ENCODE assay signal across 28 cellular contexts in genomic region chr10:5832946-5833345, GRCh38. TPM values are rescaled to one million over a fixed set of nuclear protein-coding genes. Genes with fewer than 3 reads are reported as not detected.
DNase-seq lines count a peak whose midpoint lies in the region; ATAC-seq, FAIRE-seq and TF ChIP-seq lines count a peak whose summit lies in the region.
"Had no signal": no experiment of that assay in that cellular context is flagged by ENCODE, and none has a peak within 500 bp of the region (broad histone marks: within the 10 kb centered on the region; RNA-seq: fewer than 3 reads in every experiment).

No MANE protein-coding gene starts in this region.

- H3K9me3 ChIP-seq in H1 (ENCODE audit: insufficient read depth in 2 of 2, low read depth in 1 of 2, low read length in 1 of 2) (no peaks in the 10 kb centered on the region), lung (ENCODE audit: control insufficient read depth in 2 of 2, insufficient read depth in 1 of 2, low read length in 1 of 2) (peaks cover 0 to 2% of the 10 kb centered on the region in 2 donors), transverse colon (no peaks in the 10 kb centered on the region), smooth muscle cell (replicated peaks; ENCODE audit: low read depth) (no peaks in the 10 kb centered on the region), tibial nerve (no peaks in the 10 kb centered on the region)
- H3K9me3 ChIP-seq: SJSA1, thyroid gland had no signal

- CTCF ChIA-PET in H1 (lab: Charles Lee; ENCODE audit: partially characterized antibody) = no interaction called here

- H3K9ac ChIP-seq in H1 (replicated peaks in 1 of 4; ENCODE audit: extremely low read depth in 1 of 4, low read depth in 3 of 4, low read length in 3 of 4) = no peak overlapping the region
- H3K9ac ChIP-seq in smooth muscle cell (ENCODE audit: low read depth) = no peak overlapping the region

- H3K4me1 Mint-ChIP-seq in activated T-cell treated with anti-CD3 and anti-CD28 coated beads, Interleukin-2, amount 50 U/mL, for 24 hours (ENCODE audit: low read depth) = peaks cover 2% of the 10 kb centered on the region
- no peaks in the 10 kb centered on the region for H3K4me1 Mint-ChIP-seq in activated T-cell treated with anti-CD3 and anti-CD28 coated beads, Interleukin-2, amount 50 U/mL, for 4 hours (ENCODE audit: low read depth)
- H3K4me1 Mint-ChIP-seq: CD8-positive, alpha-beta memory T cell; naive thymus-derived CD4-positive, alpha-beta T cell had no signal

- no peak overlapping the region for H2BK120ac ChIP-seq in H1 (replicated peaks; ENCODE audit: low read depth, low read length)

- TF ChIP-seq EP300 in H1 (IDR thresholded peaks at IDR 0.05; ENCODE audit: borderline replicate concordance in 1 of 2, low read depth in 2 of 2, low read length in 2 of 2) (no peak), transverse colon (IDR thresholded peaks at IDR 0.05; ENCODE audit: low read depth) (no peak), tibial nerve (IDR thresholded peaks at IDR 0.05) (no peak)

- DNase-seq in activated T-cell treated with anti-CD3 and anti-CD28 coated beads, Interleukin-2, amount 50 U/mL, for 24 hours = peak; percentile 15
- no peak for DNase-seq in activated T-cell treated with anti-CD3 and anti-CD28 coated beads, Interleukin-2, amount 50 U/mL, for 4 hours
- DNase-seq in H1 (ENCODE audit: low read depth in 1 of 2, low spot score in 2 of 2) = no peak
- DNase-seq in lung (ENCODE audit: low spot score) = peak; percentile 31
- peak; percentile 84 for DNase-seq in transverse colon
- DNase-seq in smooth muscle cell (lab: John Stamatoyannopoulos, UW; ENCODE audit: unreplicated experiment) = no peak
- no peak for DNase-seq in tibial nerve (ENCODE audit: low spot score in 2 of 2)
- DNase-seq: activated CD4-positive, alpha-beta T cell treated with anti-CD3 and anti-CD28 coated beads for 1 hour; activated naive CD4-positive, alpha-beta T cell; activated T-cell treated with anti-CD3 and anti-CD28 coated beads, Interleukin-2, amount 50 U/mL, for 48 hours; CD8-positive, alpha-beta memory T cell; KG1; mesenchymal stem cell; naive thymus-derived CD4-positive, alpha-beta T cell; NCI-H146; NCI-H2171; NCI-H524; retina; T-cell; thyroid gland had no signal

- H2BK5ac ChIP-seq in H1 (ENCODE audit: low read depth, low read length) = no peak overlapping the region

- no peaks in the 10 kb centered on the region for H3K9me3 Mint-ChIP-seq in activated T-cell treated with anti-CD3 and anti-CD28 coated beads, Interleukin-2, amount 50 U/mL, for 24 hours
- H3K9me3 Mint-ChIP-seq in activated T-cell treated with anti-CD3 and anti-CD28 coated beads, Interleukin-2, amount 50 U/mL, for 4 hours = no peaks in the 10 kb centered on the region
- H3K9me3 Mint-ChIP-seq: CD8-positive, alpha-beta memory T cell; naive thymus-derived CD4-positive, alpha-beta T cell; stimulated activated naive CD8-positive, alpha-beta T cell treated with anti-CD3 and anti-CD28 coated beads, Interleukin-15, Interleukin-2, amounts not matched to agents 100 ng/mL and 50 ng/mL, for 24 hours; T-cell had no signal

- no peaks in the 10 kb centered on the region for H3K36me3 Mint-ChIP-seq in activated T-cell treated with anti-CD3 and anti-CD28 coated beads, Interleukin-2, amount 50 U/mL, for 24 hours (ENCODE audit: low read depth)
- H3K36me3 Mint-ChIP-seq in activated T-cell treated with anti-CD3 and anti-CD28 coated beads, Interleukin-2, amount 50 U/mL, for 4 hours (ENCODE audit: insufficient read depth) = no peaks in the 10 kb centered on the region
- H3K36me3 Mint-ChIP-seq: CD8-positive, alpha-beta memory T cell; naive thymus-derived CD4-positive, alpha-beta T cell; T-cell had no signal

- POLR2A ChIA-PET in H1 (lab: Charles Lee; ENCODE audit: partially characterized antibody) = interaction anchor here (2.2 kb wide), 1 partner anchor 19 kb away, joined by 9 read pairs; the partner anchor contains the start of gene GDI2

- H2BK15ac ChIP-seq in H1 (ENCODE audit: low read length) = no peak overlapping the region

- WGBS in H1 (ENCODE audit: extremely low coverage in 1 of 2, insufficient coverage in 1 of 2, insufficient read length in 1 of 2, insufficient replicate concordance in 2 of 2, low coverage in 1 of 2, low lambda C conversion rate in 2 of 2, missing lambda C conversion rate in 1 of 2), 2 experiments = 86% methylated on average over 10 of the region's 13 CpGs; no CpG with 5 or more reads in 1 of the 2 experiments
- WGBS in lung, 2 donors = 73 to 76% methylated on average over 13 of the region's 13 CpGs
- 49 to 80% methylated on average over 1 to 13 of the region's 13 CpGs for WGBS in transverse colon (ENCODE audit: low coverage in 1 of 2), 2 donors
- 89% methylated on average over 13 of the region's 13 CpGs for WGBS in smooth muscle cell (ENCODE audit: low lambda C conversion rate)
- 80 to 84% methylated on average over 10 to 13 of the region's 13 CpGs for WGBS in tibial nerve, 2 donors

- no peak overlapping the region for H3K14ac ChIP-seq in H1 (ENCODE audit: insufficient read length)

- no peak overlapping the region for H3K27ac Mint-ChIP-seq in activated T-cell treated with anti-CD3 and anti-CD28 coated beads, Interleukin-2, amount 50 U/mL, for 24 hours
- H3K27ac Mint-ChIP-seq: CD8-positive, alpha-beta memory T cell; stimulated activated naive CD8-positive, alpha-beta T cell treated with anti-CD3 and anti-CD28 coated beads, Interleukin-15, Interleukin-2, amounts not matched to agents 100 ng/mL and 50 ng/mL, for 24 hours; T-cell had no signal

- no peak for ATAC-seq in activated T-cell treated with anti-CD3 and anti-CD28 coated beads, Interleukin-2, amount 50 U/mL, for 4 hours
- no peak for ATAC-seq in lung (ENCODE audit: insufficient read depth, low FRiP score)
- no peak for ATAC-seq in HG02798 (IDR thresholded peaks at IDR 0.05; ENCODE audit: poor library complexity, unreplicated experiment)
- ATAC-seq: naive thymus-derived CD4-positive, alpha-beta T cell; Panc1; T-cell had no signal

- no peak for TF ChIP-seq CTCF in H1 (IDR thresholded peaks at IDR 0.05; ENCODE audit: control extremely low read depth in 1 of 3, insufficient read depth in 1 of 3, low read depth in 1 of 3, low read length in 3 of 3)
- TF ChIP-seq CTCF in lung (IDR thresholded peaks at IDR 0.05; ENCODE audit: control extremely low read depth, extremely low read depth) = no peak
- no peak for TF ChIP-seq CTCF in transverse colon (IDR thresholded peaks at IDR 0.05)
- TF ChIP-seq CTCF in smooth muscle cell (IDR thresholded peaks at IDR 0.05; ENCODE audit: borderline replicate concordance, insufficient read depth, poor library complexity, severe bottlenecking) = no peak
- TF ChIP-seq CTCF in tibial nerve (IDR thresholded peaks at IDR 0.05) = no peak

- no peaks in the 10 kb centered on the region for H3K23me2 ChIP-seq in H1 (ENCODE audit: low read depth, low read length)

- in situ Hi-C loops in transverse colon (cut with MboI; ENCODE audit: low pct_ligation_motif_present in 1 of 4, low pct_unique_long_range_greater_than_20kb in 1 of 4, low sequenced_read_pairs in 3 of 4) = no loop called here

- 0 out of 2 replicates have a peak overlapping the region, but pooled peaks have one; percentile 24 for H2AK5ac ChIP-seq in H1 (ENCODE audit: low read depth, low read length)

- no peak overlapping the region for H3K4ac ChIP-seq in H1 (replicated peaks; ENCODE audit: insufficient read length, low read depth, low read length)

- H3K27me3 ChIP-seq in H1 (replicated peaks in 1 of 4; ENCODE audit: control insufficient read depth in 3 of 4, extremely low read depth in 1 of 4, insufficient read depth in 3 of 4, low read length in 3 of 4) = no peaks in the 10 kb centered on the region
- H3K27me3 ChIP-seq in lung (ENCODE audit: control insufficient read depth, insufficient read depth) = no peaks in the 10 kb centered on the region
- H3K27me3 ChIP-seq in transverse colon = no peaks in the 10 kb centered on the region
- no peaks in the 10 kb centered on the region for H3K27me3 ChIP-seq in smooth muscle cell (ENCODE audit: low read depth)
- no peaks in the 10 kb centered on the region for H3K27me3 ChIP-seq in tibial nerve
- H3K27me3 ChIP-seq: SJSA1, thyroid gland had no signal

- H4K91ac ChIP-seq in H1 (replicated peaks; ENCODE audit: insufficient read length, low read length) = no peak overlapping the region

- H3K27ac ChIP-seq in H1 (ENCODE audit: low read depth, low read length) (no peak overlapping the region), lung (ENCODE audit: low read depth in 1 of 2, low read length in 1 of 2) (no peak overlapping the region), transverse colon (peak overlapping the region in 2 of 4 donors; percentile 12 to 26), smooth muscle cell (ENCODE audit: low read depth) (no peak overlapping the region), tibial nerve (no peak overlapping the region)
- H3K27ac ChIP-seq: SJSA1, thyroid gland had no signal

- H3K4me2 ChIP-seq in H1 (ENCODE audit: insufficient read depth in 1 of 2, low read depth in 2 of 2, low read length in 2 of 2) (no peak overlapping the region), smooth muscle cell (no peak overlapping the region)

- H4K8ac ChIP-seq in H1 (ENCODE audit: extremely low read depth, insufficient read depth, low read length) = peak overlapping the region; percentile 68; the same call in 1 of the 2 replicates

- TF ChIP-seq POLR2A in H1 (IDR thresholded peaks at IDR 0.05; ENCODE audit: control extremely low read depth in 1 of 2, low read depth in 2 of 2, low read length in 2 of 2) (no peak), transverse colon (IDR thresholded peaks at IDR 0.05) (no peak), tibial nerve (IDR thresholded peaks at IDR 0.05) (no peak)

- H4K20me1 ChIP-seq in H1 (replicated peaks in 1 of 2; ENCODE audit: control insufficient read depth in 1 of 2, insufficient read depth in 2 of 2, low read length in 2 of 2) = no peaks in the 10 kb centered on the region
- no peaks in the 10 kb centered on the region for H4K20me1 ChIP-seq in smooth muscle cell (ENCODE audit: low read depth)

- TF ChIP-seq RAD21 in H1 (IDR thresholded peaks at IDR 0.05 in 1 of 2, conservative IDR thresholded peaks at IDR 0.05 in 1 of 2; ENCODE audit: low read depth in 2 of 2, low read length in 2 of 2) = no peak

- H3K27me3 Mint-ChIP-seq in activated T-cell treated with anti-CD3 and anti-CD28 coated beads, Interleukin-2, amount 50 U/mL, for 24 hours = no peaks in the 10 kb centered on the region
- no peaks in the 10 kb centered on the region for H3K27me3 Mint-ChIP-seq in activated T-cell treated with anti-CD3 and anti-CD28 coated beads, Interleukin-2, amount 50 U/mL, for 4 hours (ENCODE audit: low read depth)
- H3K27me3 Mint-ChIP-seq: stimulated activated naive CD8-positive, alpha-beta T cell treated with anti-CD3 and anti-CD28 coated beads, Interleukin-15, Interleukin-2, amounts not matched to agents 100 ng/mL and 50 ng/mL, for 24 hours; T-cell had no signal

- intact Hi-C loops in transverse colon (cut with DNase I; ENCODE audit: low total_unique reads) = no loop called here

- 0 out of 2 replicates have a peak overlapping the region, but pooled peaks have one; percentile 5 for H2AFZ ChIP-seq in H1 (ENCODE audit: low read length)
- no peak overlapping the region for H2AFZ ChIP-seq in smooth muscle cell (ENCODE audit: low read depth)

- H3K56ac ChIP-seq in H1 (replicated peaks; ENCODE audit: insufficient read length, low read depth, low read length) = no peak overlapping the region

- H3K4me3 Mint-ChIP-seq in activated T-cell treated with anti-CD3 and anti-CD28 coated beads, Interleukin-2, amount 50 U/mL, for 24 hours = no peak overlapping the region
- H3K4me3 Mint-ChIP-seq in activated T-cell treated with anti-CD3 and anti-CD28 coated beads, Interleukin-2, amount 50 U/mL, for 4 hours = no peak overlapping the region
- H3K4me3 Mint-ChIP-seq: CD8-positive, alpha-beta memory T cell; naive thymus-derived CD4-positive, alpha-beta T cell; stimulated activated naive CD8-positive, alpha-beta T cell treated with anti-CD3 and anti-CD28 coated beads, Interleukin-15, Interleukin-2, amounts not matched to agents 100 ng/mL and 50 ng/mL, for 24 hours; T-cell had no signal

- H3K4me3 ChIP-seq in H1 (ENCODE audit: extremely low read depth in 1 of 4, insufficient read depth in 2 of 4, low read depth in 3 of 4, low read length in 4 of 4) = no peak overlapping the region
- no peak overlapping the region for H3K4me3 ChIP-seq in lung
- H3K4me3 ChIP-seq in transverse colon = peak overlapping the region in 1 of 4 donors; percentile 31
- H3K4me3 ChIP-seq in smooth muscle cell = no peak overlapping the region
- H3K4me3 ChIP-seq in tibial nerve = no peak overlapping the region
- H3K4me3 ChIP-seq: SJSA1, thyroid gland had no signal

- no peaks in the 10 kb centered on the region for H3K79me2 ChIP-seq in H1 (ENCODE audit: control insufficient read depth in 1 of 2, insufficient read depth in 2 of 2, low read length in 2 of 2)
- H3K79me2 ChIP-seq in smooth muscle cell (ENCODE audit: low read depth) = no peaks in the 10 kb centered on the region

- no peaks in the 10 kb centered on the region for H3F3A ChIP-seq in smooth muscle cell (ENCODE audit: low read depth)

- no peak for FAIRE-seq in H1 (lab: Jason Lieb, UNC)
- FAIRE-seq: bronchial epithelial cell, G401.6, GM18507, TTC549 had no signal

- H2BK12ac ChIP-seq in H1 (ENCODE audit: low read depth, low read length) = no peak overlapping the region

- H3K36me3 ChIP-seq in H1 (ENCODE audit: control insufficient read depth in 2 of 4, insufficient read depth in 4 of 4, low read length in 3 of 4) = no peaks in the 10 kb centered on the region
- H3K36me3 ChIP-seq in lung (ENCODE audit: control insufficient read depth in 2 of 2, insufficient read depth in 2 of 2, low read length in 2 of 2) = no peaks in the 10 kb centered on the region
- H3K36me3 ChIP-seq in transverse colon = no peaks in the 10 kb centered on the region
- H3K36me3 ChIP-seq in smooth muscle cell (ENCODE audit: low read depth) = no peaks in the 10 kb centered on the region
- no peaks in the 10 kb centered on the region for H3K36me3 ChIP-seq in tibial nerve
- H3K36me3 ChIP-seq: SJSA1, thyroid gland had no signal

- H3K4me1 ChIP-seq in H1 (replicated peaks in 1 of 4; ENCODE audit: control insufficient read depth in 3 of 4, insufficient read depth in 4 of 4, low read length in 3 of 4) = peaks cover 0 to 2% (median 0%) of the 10 kb centered on the region in 4 experiments; a peak in 1 of 7 replicates
- no peaks in the 10 kb centered on the region for H3K4me1 ChIP-seq in lung (ENCODE audit: control insufficient read depth in 2 of 2, insufficient read depth in 2 of 2, low read length in 2 of 2)
- H3K4me1 ChIP-seq in transverse colon = peaks cover 0 to 7% (median 3%) of the 10 kb centered on the region in 4 donors
- H3K4me1 ChIP-seq in smooth muscle cell (ENCODE audit: low read depth) = no peaks in the 10 kb centered on the region
- no peaks in the 10 kb centered on the region for H3K4me1 ChIP-seq in tibial nerve
- H3K4me1 ChIP-seq: SJSA1, thyroid gland had no signal

- H2BK20ac ChIP-seq in H1 (ENCODE audit: low read length) = no peak overlapping the region

- H3K79me1 ChIP-seq in H1 (ENCODE audit: low read depth, low read length) = no peaks in the 10 kb centered on the region

- H3K23ac ChIP-seq in H1 (ENCODE audit: insufficient read length) = no peak overlapping the region

- H4K5ac ChIP-seq in H1 (ENCODE audit: insufficient read length, low read depth, low read length) = no peak overlapping the region

- no peak overlapping the region; the same call in 1 of the 2 replicates for H3K18ac ChIP-seq in H1 (ENCODE audit: extremely low read depth, low read length)

RNA-seq across cellular contexts. Expression of gene GDI2, which starts 19.7 kb away (rescaled TPM):
- total RNA-seq in activated T-cell treated with anti-CD3 and anti-CD28 coated beads, Interleukin-2, amount 50 U/mL, for 4 hours = 100 to 1,000 TPM; 270 to 301 (median 294) TPM
- 368 and 385 TPM in 2 replicates for total RNA-seq in H1 (2021; fragmentation: NEBNext Ultra II Directional; extraction: Animal tissue kit (Norgen Biotek cat#: 25700))
- polyA plus RNA-seq in H1 (2011; rRNA removed) (168 and 169 TPM in 2 replicates), lung (100 to 1,000 TPM in 1 of 2 donors, 10 to 100 TPM in 1; 64.2 to 162 TPM), smooth muscle cell (172 and 186 TPM in 2 replicates)
- 220 TPM for polyA plus RNA-seq in H1 (2011; cell fraction: cytosol; rRNA removed)
- 87.8 TPM for polyA plus RNA-seq in H1 (2011; cell fraction: nucleus; rRNA removed)
- polyA plus RNA-seq in H1 (2012, experiment 1 of 2) = 221 to 393 TPM (median 248 TPM) in 4 replicates
- polyA plus RNA-seq in H1 (2012, experiment 2 of 2) = 32.4 TPM
- 216 TPM for polyA plus RNA-seq in H1 (2013, experiment 1 of 2)
- polyA plus RNA-seq in H1 (2013, experiment 2 of 2) = 215 TPM
- 172 and 297 TPM in 2 replicates for polyA minus RNA-seq in H1 (2011; rRNA and poly(A)+ RNA removed)
- polyA minus RNA-seq in H1 (2011; cell fraction: cytosol; rRNA and poly(A)+ RNA removed) = 300 TPM
- 219 TPM for polyA minus RNA-seq in H1 (2011; cell fraction: nucleus; rRNA and poly(A)+ RNA removed)
- total RNA-seq in lung (100 to 1,000 TPM; 167 to 300 TPM), transverse colon (100 to 1,000 TPM; 122 to 270 (median 203) TPM), smooth muscle cell (334 and 400 TPM in 2 replicates), tibial nerve (100 to 1,000 TPM; 175 to 225 (median 199) TPM)

RNA-seq across cellular contexts. Expression of gene ANKRD16, which starts 56.7 kb away (rescaled TPM):
- total RNA-seq in activated T-cell treated with anti-CD3 and anti-CD28 coated beads, Interleukin-2, amount 50 U/mL, for 4 hours = 10 to 100 TPM in 2 of 3 donors, 1 to 10 TPM in 1; 9.6 to 11.9 (median 10.3) TPM
- total RNA-seq in H1 (2021; fragmentation: NEBNext Ultra II Directional; extraction: Animal tissue kit (Norgen Biotek cat#: 25700)) = 7.7 and 8.2 TPM in 2 replicates
- polyA plus RNA-seq in H1 (2011; rRNA removed) (12.7 and 14.2 TPM in 2 replicates), lung (1 to 10 TPM; 4.5 to 5.0 TPM), smooth muscle cell (3.7 and 10.3 TPM in 2 replicates)
- 12.0 TPM for polyA plus RNA-seq in H1 (2011; cell fraction: cytosol; rRNA removed)
- polyA plus RNA-seq in H1 (2011; cell fraction: nucleus; rRNA removed) = 29.1 TPM
- 4.8 to 9.1 TPM (median 8.1 TPM) in 4 replicates for polyA plus RNA-seq in H1 (2012, experiment 1 of 2)
- polyA plus RNA-seq in H1 (2012, experiment 2 of 2) = 4.8 TPM
- 5.5 TPM for polyA plus RNA-seq in H1 (2013, experiment 1 of 2)
- polyA plus RNA-seq in H1 (2013, experiment 2 of 2) = 5.1 TPM
- polyA minus RNA-seq in H1 (2011; rRNA and poly(A)+ RNA removed) = 19.9 and 35.7 TPM in 2 replicates
- 10.9 TPM for polyA minus RNA-seq in H1 (2011; cell fraction: cytosol; rRNA and poly(A)+ RNA removed)
- 28.6 TPM for polyA minus RNA-seq in H1 (2011; cell fraction: nucleus; rRNA and poly(A)+ RNA removed)
- total RNA-seq in lung (10 to 100 TPM in 1 of 2 donors, 1 to 10 TPM in 1; 7.7 to 14.0 TPM), transverse colon (10 to 100 TPM in 3 of 4 donors, 1 to 10 TPM in 1; 8.5 to 21.7 (median 17.8) TPM), smooth muscle cell (2.7 and 4.6 TPM in 2 replicates), tibial nerve (10 to 100 TPM; 20.5 to 24.0 (median 21.2) TPM)

RNA-seq across cellular contexts. Expression of gene FBH1, which starts 57.1 kb away (rescaled TPM):
- total RNA-seq in activated T-cell treated with anti-CD3 and anti-CD28 coated beads, Interleukin-2, amount 50 U/mL, for 4 hours = 10 to 100 TPM; 61.2 to 67.9 (median 62.7) TPM
- total RNA-seq in H1 (2021; fragmentation: NEBNext Ultra II Directional; extraction: Animal tissue kit (Norgen Biotek cat#: 25700)) = 49.0 and 51.8 TPM in 2 replicates
- polyA plus RNA-seq in H1 (2011; rRNA removed) (31.1 and 42.2 TPM in 2 replicates), lung (10 to 100 TPM; 39.4 to 42.2 TPM), smooth muscle cell (68.4 and 84.2 TPM in 2 replicates)
- polyA plus RNA-seq in H1 (2011; cell fraction: cytosol; rRNA removed) = 40.1 TPM
- polyA plus RNA-seq in H1 (2011; cell fraction: nucleus; rRNA removed) = 131 TPM
- 34.3 to 44.6 TPM (median 42.2 TPM) in 4 replicates for polyA plus RNA-seq in H1 (2012, experiment 1 of 2)
- 10.6 TPM for polyA plus RNA-seq in H1 (2012, experiment 2 of 2)
- polyA plus RNA-seq in H1 (2013, experiment 1 of 2) = 23.4 TPM
- 22.8 TPM for polyA plus RNA-seq in H1 (2013, experiment 2 of 2)
- polyA minus RNA-seq in H1 (2011; rRNA and poly(A)+ RNA removed) = 125 TPM in 2 replicates
- polyA minus RNA-seq in H1 (2011; cell fraction: cytosol; rRNA and poly(A)+ RNA removed) = 54.8 TPM
- 104 TPM for polyA minus RNA-seq in H1 (2011; cell fraction: nucleus; rRNA and poly(A)+ RNA removed)
- total RNA-seq in lung (10 to 100 TPM; 85.3 to 93.2 TPM), transverse colon (100 to 1,000 TPM; 101 to 143 (median 120) TPM), smooth muscle cell (58.2 and 70.0 TPM in 2 replicates), tibial nerve (100 to 1,000 TPM in 2 of 4 donors, 10 to 100 TPM in 2; 64.0 to 109 (median 96.6) TPM)

Comparison
In these comparisons a context has a peak if more than half of its experiments do, and no peak if none do; other contexts are left out.
1. DNase-seq: peak in activated T-cell treated with anti-CD3 and anti-CD28 coated beads, Interleukin-2, amount 50 U/mL, for 24 hours (single experiment), lung (single experiment) and transverse colon (single experiment); none in activated T-cell treated with anti-CD3 and anti-CD28 coated beads, Interleukin-2, amount 50 U/mL, for 4 hours (single experiment), H1 (0 of 2), smooth muscle cell (single experiment) and tibial nerve (0 of 2).